ENCODE assay signal across 23 cellular contexts in genomic region chr3:106823706-106824105, GRCh38.
"Had no signal": no experiment of that assay in that cellular context is flagged by ENCODE, and none has a peak within 500 bp of the region (broad histone marks: within the 10 kb centered on the region; RNA-seq: fewer than 3 reads in every experiment).

No MANE protein-coding gene starts in this region.

- H3K9me3 ChIP-seq: heart right ventricle, prostate gland, spleen, tibial artery, upper lobe of left lung had no signal

- H3K27ac ChIP-seq: dorsolateral prefrontal cortex, heart right ventricle, prostate gland, spleen, tibial artery, upper lobe of left lung had no signal

- H3K79me2 ChIP-seq: parathyroid adenoma had no signal

- H3K4me1 Mint-ChIP-seq: naive B cell; stimulated activated memory B cell treated with anti-CD40 and anti-IgM and Interleukin-4, amounts not matched to agents 10 μg/mL and 1 μg/mL and 100 μg/mL, for 72 hours had no signal

- H3K36me3 ChIP-seq: heart right ventricle, prostate gland, spleen, tibial artery, upper lobe of left lung had no signal

- H3K4me3 Mint-ChIP-seq: naive B cell; nephron progenitor cell; stimulated activated memory B cell treated with anti-CD40 and anti-IgM and Interleukin-4, amounts not matched to agents 10 μg/mL and 1 μg/mL and 100 μg/mL, for 72 hours; stimulated activated naive CD8-positive, alpha-beta T cell treated with anti-CD3 and anti-CD28 coated beads, Interleukin-15, Interleukin-2, amounts not matched to agents 100 ng/mL and 50 ng/mL, for 24 hours had no signal

- DNase-seq: cortex of kidney; dorsolateral prefrontal cortex; effector CD8-positive, alpha-beta T cell; heart right ventricle; hypothalamus; left ventricle myocardium superior; mesenchymal stem cell; naive B cell; nephron progenitor cell; retina; spleen; stimulated activated CD4-positive, alpha-beta T cell treated with anti-CD3 and anti-CD28 coated beads, Interleukin-15, amount 100 ng/mL, for 24 hours; stimulated activated CD4-positive, alpha-beta T cell treated with anti-CD3 and anti-CD28 coated beads, Interleukin-1b, Interleukin-23, amount 100 ng/mL, for 48 hours; stimulated activated CD4-positive, alpha-beta T cell treated with anti-CD3 and anti-CD28 coated beads, Interleukin-4, amount 100 ng/mL, for 24 hours; tibial artery; upper lobe of left lung had no signal

- ATAC-seq: esophagus mucosa; heart right ventricle; left ventricle myocardium superior; sciatic nerve; stimulated activated memory B cell treated with anti-CD40 and anti-IgM and Interleukin-4, amounts not matched to agents 10 μg/mL and 1 μg/mL and 100 μg/mL, for 72 hours had no signal

- H2AFZ ChIP-seq: parathyroid adenoma had no signal

- H3K27ac Mint-ChIP-seq: naive B cell; nephron progenitor cell; stimulated activated memory B cell treated with anti-CD40 and anti-IgM and Interleukin-4, amounts not matched to agents 10 μg/mL and 1 μg/mL and 100 μg/mL, for 72 hours; stimulated activated naive CD8-positive, alpha-beta T cell treated with anti-CD3 and anti-CD28 coated beads, Interleukin-15, Interleukin-2, amounts not matched to agents 100 ng/mL and 50 ng/mL, for 24 hours had no signal

- H3K9ac ChIP-seq: parathyroid adenoma had no signal

- H3K36me3 Mint-ChIP-seq: naive B cell; stimulated activated memory B cell treated with anti-CD40 and anti-IgM and Interleukin-4, amounts not matched to agents 10 μg/mL and 1 μg/mL and 100 μg/mL, for 72 hours had no signal

- H3K4me3 ChIP-seq: dorsolateral prefrontal cortex, heart right ventricle, lung, prostate gland, spleen, tibial artery, upper lobe of left lung had no signal

- H3K27me3 Mint-ChIP-seq: naive B cell; stimulated activated memory B cell treated with anti-CD40 and anti-IgM and Interleukin-4, amounts not matched to agents 10 μg/mL and 1 μg/mL and 100 μg/mL, for 72 hours; stimulated activated naive CD8-positive, alpha-beta T cell treated with anti-CD3 and anti-CD28 coated beads, Interleukin-15, Interleukin-2, amounts not matched to agents 100 ng/mL and 50 ng/mL, for 24 hours had no signal

- H3K27me3 ChIP-seq: dorsolateral prefrontal cortex, heart right ventricle, spleen, tibial artery, upper lobe of left lung had no signal

- H3K9me3 Mint-ChIP-seq: naive B cell; nephron progenitor cell; stimulated activated memory B cell treated with anti-CD40 and anti-IgM and Interleukin-4, amounts not matched to agents 10 μg/mL and 1 μg/mL and 100 μg/mL, for 72 hours; stimulated activated naive CD8-positive, alpha-beta T cell treated with anti-CD3 and anti-CD28 coated beads, Interleukin-15, Interleukin-2, amounts not matched to agents 100 ng/mL and 50 ng/mL, for 24 hours had no signal

- H3K4me1 ChIP-seq: prostate gland, spleen had no signal
